Comparison of ENCODE assay signal across 8 cellular contexts in genomic region chr16:46883353-46883689, GRCh38. TPM values are rescaled to one million over a fixed set of nuclear protein-coding genes. Genes with fewer than 3 reads are reported as not detected.
A peak's percentile ranks its signal among the peaks of the same experiment; 100 is the strongest.
DNase-seq lines count a peak whose midpoint lies in the region; ATAC-seq, FAIRE-seq and TF ChIP-seq lines count a peak whose summit lies in the region.

No MANE protein-coding gene starts in this region.

- intact Hi-C loops in Calu3 (cut with micrococcal nuclease; ENCODE audit: unreplicated experiment): loop anchor here (2.0 kb wide), 1 partner anchor 29 kb away; no protein-coding TSS in a partner anchor
- intact Hi-C loops in GM12878 (cut with micrococcal nuclease; ENCODE audit: unreplicated experiment): no loop called here
- intact Hi-C loops in thyroid gland (cut with DNase I): no loop called here

- no peaks in the 10 kb centered on the region for H3K27me3 Mint-ChIP-seq in Calu3 (ENCODE audit: unreplicated experiment)

- H4K20me1 ChIP-seq in MM.1S (ENCODE audit: insufficient read depth, low read length) (no peaks in the 10 kb centered on the region), GM12878 (ENCODE audit: control insufficient read depth, insufficient read depth) (no peaks in the 10 kb centered on the region)

- H3K4me3 ChIP-seq in MM.1S (ENCODE audit: low read length) (peak overlapping the region; percentile 92), GM12878 (peak overlapping the region; percentile 93), urinary bladder (ENCODE audit: low read depth, low read length) (peak overlapping the region; percentile 90), thyroid gland (replicated peaks in 1 of 3) (peak overlapping the region in 1 of 3 donors; percentile 80)

- POLR2A ChIA-PET in GM12878 (lab: Charles Lee): no interaction called here

- H3K36me3 Mint-ChIP-seq in Calu3 (ENCODE audit: insufficient read depth, unreplicated experiment): peaks cover 48% of the 10 kb centered on the region

- H3K4me1 ChIP-seq in MM.1S (ENCODE audit: low read length): 0 out of 2 replicates have a peak, but pooled peaks cover 13% of the 10 kb centered on the region
- H3K4me1 ChIP-seq in GM12878 (ENCODE audit: control insufficient read depth, insufficient read depth, low read length): peaks cover 7% of the 10 kb centered on the region; the same call in 1 of the 2 replicates
- H3K4me1 ChIP-seq in urinary bladder (ENCODE audit: insufficient read depth): no peaks in the 10 kb centered on the region
- H3K4me1 ChIP-seq in thyroid gland: peaks cover 11 to 16% of the 10 kb centered on the region in 2 donors

- TF ChIP-seq CTCF in Calu3 (IDR thresholded peaks at IDR 0.05; ENCODE audit: unreplicated experiment): no peak
- no peak for TF ChIP-seq CTCF in MM.1S (IDR thresholded peaks at IDR 0.05; ENCODE audit: low read length)
- no peak for TF ChIP-seq CTCF in GM12878 (IDR thresholded peaks at IDR 0.05 in 2 of 3, conservative IDR thresholded peaks at IDR 0.05 in 1 of 3; ENCODE audit: control insufficient read depth in 2 of 3, extremely low read depth in 1 of 3, insufficient read depth in 1 of 3, low read depth in 3 of 3, low read length in 3 of 3)
- TF ChIP-seq CTCF in thyroid gland (IDR thresholded peaks at IDR 0.05): no peak

- no peak for FAIRE-seq in GM12878 (lab: Jason Lieb, UNC)
- no peak for FAIRE-seq in RCC 7860 (lab: Jason Lieb, UNC)

- ATAC-seq in GM12878: no peak; the same call in 1 of the 3 replicates

- TF ChIP-seq POLR2A in GM12878 (IDR thresholded peaks at IDR 0.05; ENCODE audit: low read depth, low read length) (no peak), thyroid gland (IDR thresholded peaks at IDR 0.05) (no peak)

- H3K27me3 ChIP-seq in MM.1S (replicated peaks; ENCODE audit: insufficient read depth, low read length) (no peaks in the 10 kb centered on the region), GM12878 (replicated peaks in 1 of 2; ENCODE audit: control insufficient read depth in 2 of 2, insufficient read depth in 2 of 2, low read length in 1 of 2) (0 out of 4 replicates have a peak, but pooled peaks cover 0 to 2% of the 10 kb centered on the region in 2 experiments), thyroid gland (no peaks in the 10 kb centered on the region)

- H3K4me2 ChIP-seq in MM.1S (ENCODE audit: low read depth, low read length): peak overlapping the region; percentile 90
- H3K4me2 ChIP-seq in GM12878 (ENCODE audit: control insufficient read depth, insufficient read depth): peak overlapping the region; percentile 99

- H3K9me3 Mint-ChIP-seq in Calu3 (ENCODE audit: low read depth, unreplicated experiment): no peaks in the 10 kb centered on the region

- RAD21 ChIA-PET in GM12878 (lab: Charles Lee; ENCODE audit: unreplicated experiment): interaction anchor here (0.7 to 0.9 kb wide), 2 partner anchors 29 to 93 kb away, joined by 3 to 4 read pairs; no protein-coding TSS in a partner anchor

- H3K4me3 Mint-ChIP-seq in Calu3 (ENCODE audit: low read depth, unreplicated experiment): peak overlapping the region; percentile 82

- peak overlapping the region; percentile 97 for H3K27ac Mint-ChIP-seq in Calu3 (ENCODE audit: unreplicated experiment)

- BruUV-seq in Calu3 (replicated peaks; lab: Mats Ljungman, UMichigan) (TSS peak; percentile 97), GM12878 (replicated peaks; lab: Mats Ljungman, UMichigan) (no TSS peak)

- CTCF ChIA-PET in Calu3 (lab: Charles Lee) (interaction anchor here (0.8 to 1.8 kb wide), 8 partner anchors 10 to 37 kb away, joined by 3 to 7 read pairs (median 4); no protein-coding TSS in a partner anchor), GM12878 (lab: Yijun Ruan, JAX) (interaction anchor here (0.7 to 3.7 kb wide), 4 partner anchors 26 to 209 kb away, joined by 3 to 15 read pairs (median 4); no protein-coding TSS in a partner anchor)

- H3K27ac ChIP-seq in MM.1S (ENCODE audit: low read length) (peak overlapping the region; percentile 66; the same call in 1 of the 2 replicates), GM12878 (ENCODE audit: control insufficient read depth, insufficient read depth) (no peak overlapping the region), urinary bladder (ENCODE audit: low read depth) (no peak overlapping the region), thyroid gland (peak overlapping the region in 1 of 3 donors; percentile 19)

- 27% methylated on average over 10 of the region's 10 CpGs for WGBS in GM12878 (ENCODE audit: insufficient coverage, insufficient replicate concordance, low lambda C conversion rate, missing lambda C conversion rate)
- WGBS in urinary bladder: 28% methylated on average over 10 of the region's 10 CpGs
- 30 to 41% methylated on average over 10 of the region's 10 CpGs for WGBS in thyroid gland, 2 donors

- H2AFZ ChIP-seq in MM.1S (ENCODE audit: low read length) (peak overlapping the region; percentile 88), GM12878 (ENCODE audit: control insufficient read depth, low read depth, low read length) (peak overlapping the region; percentile 93; the same call in 1 of the 2 replicates)

- in situ Hi-C loops in GM12878 (cut with MboI): no loop called here

- TF ChIP-seq EP300 in GM12878 (IDR thresholded peaks at IDR 0.05; ENCODE audit: borderline replicate concordance in 1 of 2, control insufficient read depth in 1 of 2, low read depth in 2 of 2, low read length in 2 of 2): no peak

- peaks cover 35% of the 10 kb centered on the region for H3K79me2 ChIP-seq in MM.1S (ENCODE audit: low read length)
- H3K79me2 ChIP-seq in GM12878 (ENCODE audit: control insufficient read depth, insufficient read depth, low read length): no peaks in the 10 kb centered on the region

- H3F3A ChIP-seq in MM.1S (ENCODE audit: insufficient read depth, low read length): no peaks in the 10 kb centered on the region

- DNase-seq in Calu3: peak; percentile 37
- DNase-seq in MM.1S: no peak
- DNase-seq in GM12878 (ENCODE audit: low read depth, low spot score): no peak
- DNase-seq in medulla oblongata (ENCODE audit: extremely low spot score): peak; percentile 66
- no peak for DNase-seq in LoVo (ENCODE audit: low spot score)
- no peak for DNase-seq in RCC 7860 (ENCODE audit: low spot score)
- no peak for DNase-seq in thyroid gland

- TF ChIP-seq RAD21 in GM12878 (IDR thresholded peaks at IDR 0.05; ENCODE audit: insufficient read depth, low read depth, low read length): no peak

- no peaks in the 10 kb centered on the region for H3K9me3 ChIP-seq in MM.1S (replicated peaks; ENCODE audit: insufficient read depth, low read length)
- H3K9me3 ChIP-seq in GM12878 (replicated peaks; ENCODE audit: control insufficient read depth, insufficient read depth, low read length): no peaks in the 10 kb centered on the region
- H3K9me3 ChIP-seq in thyroid gland: no peaks in the 10 kb centered on the region

- SMC1A ChIA-PET in GM12878 (lab: Charles Lee; ENCODE audit: uncharacterized antibody, unreplicated experiment): interaction anchor here (1.0 to 1.1 kb wide), 3 partner anchors 19 to 32 kb away, joined by 3 to 4 read pairs (median 3); no protein-coding TSS in a partner anchor

- no peaks in the 10 kb centered on the region for H3K36me3 ChIP-seq in MM.1S (replicated peaks; ENCODE audit: insufficient read depth, low read length)
- H3K36me3 ChIP-seq in GM12878 (ENCODE audit: control insufficient read depth in 2 of 2, insufficient read depth in 2 of 2, low read length in 1 of 2): no peaks in the 10 kb centered on the region
- H3K36me3 ChIP-seq in urinary bladder (ENCODE audit: insufficient read depth): no peaks in the 10 kb centered on the region
- no peaks in the 10 kb centered on the region for H3K36me3 ChIP-seq in thyroid gland

- H3K9ac ChIP-seq in MM.1S (ENCODE audit: low read length) (peak overlapping the region; percentile 75), GM12878 (ENCODE audit: control insufficient read depth, insufficient read depth, low read length) (peak overlapping the region; percentile 57; the same call in 1 of the 2 replicates)

- H3K9me2 ChIP-seq in MM.1S (replicated peaks; ENCODE audit: insufficient read depth, low read length): no peaks in the 10 kb centered on the region

- peaks cover 50% of the 10 kb centered on the region for H3K4me1 Mint-ChIP-seq in Calu3 (ENCODE audit: low read depth, unreplicated experiment)

RNA-seq across cellular contexts. Expression of gene GPT2, which starts 0.8 kb away (rescaled TPM):
- total RNA-seq in Calu3 (2022): 63.2 and 68.9 TPM in 2 replicates
- total RNA-seq in GM12878 (2013; cell fraction: nucleolus; rRNA removed): 2.2 and 2.8 TPM in 2 replicates
- total RNA-seq in GM12878 (2014; rRNA removed): 3.8 and 3.9 TPM in 2 replicates
- 2.2 and 2.8 TPM in 2 replicates for total RNA-seq in GM12878 (2014; rRNA removed; fragmentation: Illumina TruSeq; extraction: Trizol)
- 5.9 and 8.5 TPM in 2 replicates for total RNA-seq in GM12878 (2021)
- polyA plus RNA-seq in GM12878 (2011; ENCODE audit: low read depth): 2.5 TPM
- polyA plus RNA-seq in GM12878 (2011; rRNA removed): 5.7 and 9.2 TPM in 2 replicates
- 12.2 and 15.1 TPM in 2 replicates for polyA plus RNA-seq in GM12878 (2011; cell fraction: cytosol; rRNA removed)
- polyA plus RNA-seq in GM12878 (2011; cell fraction: nucleus; rRNA removed): 11.3 and 11.9 TPM in 2 replicates
- polyA plus RNA-seq in GM12878 (2012): 4.4 and 5.0 TPM in 2 replicates
- 1.4 and 4.0 TPM in 2 replicates for polyA plus RNA-seq in GM12878 (2014; fragmentation: Illumina TruSeq; extraction: Trizol)
- under 1 TPM; 0.45 to 0.80 TPM for polyA plus RNA-seq in GM12878 (2014; fragmentation: Nextera tagmentation; extraction: Ambion mirVana)
- 4.5 and 4.7 TPM in 2 replicates for polyA plus RNA-seq in GM12878 (2014; rRNA removed)
- polyA plus RNA-seq in GM12878 (2016; fragmentation: Nextera tagmentation; extraction: Ambion mirVana): 1 to 10 TPM; 9.0 to 9.9 TPM
- polyA minus RNA-seq in GM12878 (2011; rRNA and poly(A)+ RNA removed): 9.6 and 18.9 TPM in 2 replicates
- 4.7 and 5.8 TPM in 2 replicates for polyA minus RNA-seq in GM12878 (2011; cell fraction: cytosol; rRNA and poly(A)+ RNA removed)
- 2.3 and 4.9 TPM in 2 replicates for polyA minus RNA-seq in GM12878 (2011; cell fraction: nucleus; rRNA and poly(A)+ RNA removed)
- total RNA-seq in urinary bladder: 4.8 TPM
- 3.7 TPM for polyA plus RNA-seq in urinary bladder
- total RNA-seq in thyroid gland: 10 to 100 TPM in 3 of 4 donors, 1 to 10 TPM in 1; 5.5 to 19.2 (median 13.2) TPM

RNA-seq across cellular contexts. Expression of gene C16orf87, which starts 52.3 kb away (rescaled TPM):
- total RNA-seq in Calu3 (2022): 11.6 and 11.7 TPM in 2 replicates
- total RNA-seq in GM12878 (2013; cell fraction: nucleolus; rRNA removed): 16.2 and 17.0 TPM in 2 replicates
- total RNA-seq in GM12878 (2014; rRNA removed): 18.4 and 24.3 TPM in 2 replicates
- 32.6 and 34.9 TPM in 2 replicates for total RNA-seq in GM12878 (2014; rRNA removed; fragmentation: Illumina TruSeq; extraction: Trizol)
- 21.8 and 21.9 TPM in 2 replicates for total RNA-seq in GM12878 (2021)
- 12.4 TPM for polyA plus RNA-seq in GM12878 (2011; ENCODE audit: low read depth)
- 19.7 and 30.8 TPM in 2 replicates for polyA plus RNA-seq in GM12878 (2011; rRNA removed)
- polyA plus RNA-seq in GM12878 (2011; cell fraction: cytosol; rRNA removed): 4.3 and 5.1 TPM in 2 replicates
- polyA plus RNA-seq in GM12878 (2011; cell fraction: nucleus; rRNA removed): 5.9 TPM in 2 replicates
- polyA plus RNA-seq in GM12878 (2012): 19.6 and 27.0 TPM in 2 replicates
- 29.3 and 40.1 TPM in 2 replicates for polyA plus RNA-seq in GM12878 (2014; fragmentation: Illumina TruSeq; extraction: Trizol)
- 10 to 100 TPM; 49.0 to 51.8 TPM for polyA plus RNA-seq in GM12878 (2014; fragmentation: Nextera tagmentation; extraction: Ambion mirVana)
- 16.8 and 18.5 TPM in 2 replicates for polyA plus RNA-seq in GM12878 (2014; rRNA removed)
- 10 to 100 TPM; 69.8 to 72.6 TPM for polyA plus RNA-seq in GM12878 (2016; fragmentation: Nextera tagmentation; extraction: Ambion mirVana)
- polyA minus RNA-seq in GM12878 (2011; rRNA and poly(A)+ RNA removed): 5.1 and 10.2 TPM in 2 replicates
- polyA minus RNA-seq in GM12878 (2011; cell fraction: cytosol; rRNA and poly(A)+ RNA removed): 4.2 and 4.9 TPM in 2 replicates
- 4.1 and 7.7 TPM in 2 replicates for polyA minus RNA-seq in GM12878 (2011; cell fraction: nucleus; rRNA and poly(A)+ RNA removed)
- total RNA-seq in urinary bladder: 11.7 TPM
- 6.4 TPM for polyA plus RNA-seq in urinary bladder
- total RNA-seq in thyroid gland: 10 to 100 TPM in 1 of 4 donors, 1 to 10 TPM in 3; 5.1 to 13.3 (median 6.2) TPM

Comparison
In these comparisons a context has a peak if more than half of its experiments do, and no peak if none do; other contexts are left out.
1. DNase-seq: peak in Calu3 (single experiment) and medulla oblongata (single experiment); none in MM.1S (single experiment), GM12878 (single experiment), LoVo (single experiment), RCC 7860 (single experiment) and thyroid gland (0 of 2).